Comparison of ENCODE assay signal across 8 cellular contexts in the genomic region with DNA sequence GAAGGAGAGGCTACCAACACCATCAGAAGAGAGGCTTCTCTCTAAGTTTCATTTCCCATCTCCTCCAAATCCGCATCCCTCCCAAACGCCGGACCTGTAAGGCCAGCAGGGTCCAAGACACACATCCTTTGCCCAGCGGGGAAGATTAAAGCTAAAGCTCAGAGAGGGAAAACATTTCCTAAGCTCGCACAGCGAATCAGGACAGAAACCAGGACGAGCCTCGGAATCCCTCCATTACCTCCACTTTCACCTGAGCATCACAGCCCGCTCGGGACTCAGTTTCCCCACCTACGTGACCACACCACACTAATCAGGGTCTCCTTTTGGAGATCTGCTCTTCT. TPM values are rescaled to one million over a fixed set of nuclear protein-coding genes. Genes with fewer than 3 reads are reported as not detected.
DNase-seq lines count a peak whose midpoint lies in the region; ATAC-seq and TF ChIP-seq lines count a peak whose summit lies in the region.

No MANE protein-coding gene starts in this region.

- CTCF ChIA-PET in activated CD8-positive, alpha-beta T cell treated with anti-CD3 and anti-CD28 coated beads, Interleukin-2, amount 10 ng/mL, durations not matched to agents 7 days and 5 days (lab: Charles Lee), result interaction anchor here (0.7 to 6.3 kb wide), 13 partner anchors 10 to 175 kb away, joined by 3 to 108 read pairs (median 6); a partner anchor contains a TSS

- no peaks in the 10 kb centered on the region for H3K9me3 ChIP-seq in iPS-18c (ENCODE audit: control insufficient read depth, insufficient read depth, low read length)
- H3K9me3 ChIP-seq in suprapubic skin, result no peaks in the 10 kb centered on the region

- no peak for TF ChIP-seq CTCF in suprapubic skin (IDR thresholded peaks at IDR 0.05)

- peak overlapping the region; percentile 82 for H3K4me3 ChIP-seq in iPS-18c (ENCODE audit: insufficient read depth, low read depth, low read length)
- H3K4me3 ChIP-seq in suprapubic skin, result peak overlapping the region; percentile 89

- peak overlapping the region; percentile 96 for H3K27ac ChIP-seq in suprapubic skin

- H3K4me1 Mint-ChIP-seq in T-helper 2 cell treated with Interferon-gamma antibody and Interleukin-4, amounts not matched to agents 5 μg/mL and 100 μg/mL, for 36 hours (ENCODE audit: low read depth), result peaks cover 13% of the 10 kb centered on the region
- peaks cover 33% of the 10 kb centered on the region for H3K4me1 Mint-ChIP-seq in activated CD8-positive, alpha-beta T cell treated with anti-CD3 and anti-CD28 coated beads, Interleukin-2, amount 10 ng/mL, durations not matched to agents 7 days and 5 days (ENCODE audit: low read depth)

- peaks cover 29% of the 10 kb centered on the region for H3K27me3 Mint-ChIP-seq in T-helper 2 cell treated with Interferon-gamma antibody and Interleukin-4, amounts not matched to agents 5 μg/mL and 100 μg/mL, for 36 hours (ENCODE audit: low read depth)
- H3K27me3 Mint-ChIP-seq in activated CD8-positive, alpha-beta T cell treated with anti-CD3 and anti-CD28 coated beads, Interleukin-2, amount 10 ng/mL, durations not matched to agents 7 days and 5 days (ENCODE audit: low read depth), result peaks cover 19% of the 10 kb centered on the region

- POLR2A ChIA-PET in activated CD8-positive, alpha-beta T cell treated with anti-CD3 and anti-CD28 coated beads, Interleukin-2, amount 10 ng/mL, durations not matched to agents 7 days and 5 days (lab: Charles Lee), result interaction anchor here (0.8 to 1.9 kb wide), 7 partner anchors 10 to 209 kb away, joined by 3 to 14 read pairs (median 5); no protein-coding TSS in a partner anchor

- TF ChIP-seq EP300 in suprapubic skin (IDR thresholded peaks at IDR 0.05), result no peak

- no peak for DNase-seq in T-helper 2 cell treated with Interferon-gamma antibody and Interleukin-4, amounts not matched to agents 5 μg/mL and 100 μg/mL, for 36 hours (ENCODE audit: low spot score)
- no peak for DNase-seq in T-helper 2 cell
- no peak for DNase-seq in activated CD8-positive, alpha-beta T cell treated with anti-CD3 and anti-CD28 coated beads, Interleukin-2, amount 10 ng/mL, durations not matched to agents 7 days and 5 days
- no peak for DNase-seq in suprapubic skin (ENCODE audit: low spot score in 2 of 2)
- DNase-seq in islet precursor cell, result no peak
- DNase-seq in putamen (ENCODE audit: low spot score), result no peak

- no peak for ATAC-seq in activated CD8-positive, alpha-beta T cell treated with anti-CD3 and anti-CD28 coated beads, Interleukin-2, amount 10 ng/mL, durations not matched to agents 7 days and 5 days
- no peak for ATAC-seq in GM18498 (IDR thresholded peaks at IDR 0.05; ENCODE audit: unreplicated experiment)

- H3K4me3 Mint-ChIP-seq in T-helper 2 cell treated with Interferon-gamma antibody and Interleukin-4, amounts not matched to agents 5 μg/mL and 100 μg/mL, for 36 hours, result peak overlapping the region; percentile 85
- peak overlapping the region; percentile 87 for H3K4me3 Mint-ChIP-seq in activated CD8-positive, alpha-beta T cell treated with anti-CD3 and anti-CD28 coated beads, Interleukin-2, amount 10 ng/mL, durations not matched to agents 7 days and 5 days

- no peaks in the 10 kb centered on the region for H3K36me3 ChIP-seq in suprapubic skin

- H3K9me3 Mint-ChIP-seq in T-helper 2 cell treated with Interferon-gamma antibody and Interleukin-4, amounts not matched to agents 5 μg/mL and 100 μg/mL, for 36 hours, result no peaks in the 10 kb centered on the region
- H3K9me3 Mint-ChIP-seq in activated CD8-positive, alpha-beta T cell treated with anti-CD3 and anti-CD28 coated beads, Interleukin-2, amount 10 ng/mL, durations not matched to agents 7 days and 5 days (ENCODE audit: insufficient read depth), result no peaks in the 10 kb centered on the region

- no peak for TF ChIP-seq POLR2A in suprapubic skin (IDR thresholded peaks at IDR 0.05)

- no peaks in the 10 kb centered on the region for H3K27me3 ChIP-seq in suprapubic skin

- 2% methylated on average over 11 of the region's 11 CpGs for WGBS in suprapubic skin

- peaks cover 32% of the 10 kb centered on the region for H3K4me1 ChIP-seq in suprapubic skin

- peak overlapping the region; percentile 62 for H3K27ac Mint-ChIP-seq in T-helper 2 cell treated with Interferon-gamma antibody and Interleukin-4, amounts not matched to agents 5 μg/mL and 100 μg/mL, for 36 hours
- H3K27ac Mint-ChIP-seq in activated CD8-positive, alpha-beta T cell treated with anti-CD3 and anti-CD28 coated beads, Interleukin-2, amount 10 ng/mL, durations not matched to agents 7 days and 5 days, result peak overlapping the region; percentile 95

- H3K36me3 Mint-ChIP-seq in T-helper 2 cell treated with Interferon-gamma antibody and Interleukin-4, amounts not matched to agents 5 μg/mL and 100 μg/mL, for 36 hours (ENCODE audit: low read depth), result no peaks in the 10 kb centered on the region
- H3K36me3 Mint-ChIP-seq in activated CD8-positive, alpha-beta T cell treated with anti-CD3 and anti-CD28 coated beads, Interleukin-2, amount 10 ng/mL, durations not matched to agents 7 days and 5 days (ENCODE audit: low read depth), result no peaks in the 10 kb centered on the region

RNA-seq across cellular contexts. Expression of a gene that starts 0.7 kb away (rescaled TPM):
- 100 to 1,000 TPM; 154 to 172 TPM for total RNA-seq in activated CD8-positive, alpha-beta T cell treated with anti-CD3 and anti-CD28 coated beads, Interleukin-2, amount 10 ng/mL, durations not matched to agents 7 days and 5 days
- total RNA-seq in suprapubic skin, result 100 to 1,000 TPM; 326 to 676 (median 518) TPM

RNA-seq across cellular contexts. Expression of a gene that starts 29.8 kb away (rescaled TPM):
- 1 to 10 TPM; 2.0 to 3.4 TPM for total RNA-seq in activated CD8-positive, alpha-beta T cell treated with anti-CD3 and anti-CD28 coated beads, Interleukin-2, amount 10 ng/mL, durations not matched to agents 7 days and 5 days
- total RNA-seq in suprapubic skin, result 10 to 100 TPM in 2 of 4 donors, 1 to 10 TPM in 2; 5.4 to 12.2 (median 10.7) TPM

RNA-seq across cellular contexts. Expression of a gene that starts 31.2 kb away (rescaled TPM):
- total RNA-seq in activated CD8-positive, alpha-beta T cell treated with anti-CD3 and anti-CD28 coated beads, Interleukin-2, amount 10 ng/mL, durations not matched to agents 7 days and 5 days, result 1 to 10 TPM; 1.6 to 3.2 TPM
- 1 to 10 TPM; 2.9 to 6.3 (median 5.6) TPM for total RNA-seq in suprapubic skin

RNA-seq across cellular contexts. Expression of a gene that starts 40.2 kb away (rescaled TPM):
- 100 to 1,000 TPM; 215 to 222 TPM for total RNA-seq in activated CD8-positive, alpha-beta T cell treated with anti-CD3 and anti-CD28 coated beads, Interleukin-2, amount 10 ng/mL, durations not matched to agents 7 days and 5 days
- 10 to 100 TPM; 34.8 to 51.3 (median 43.6) TPM for total RNA-seq in suprapubic skin

RNA-seq across cellular contexts. Expression of a gene that starts 43.4 kb away (rescaled TPM):
- total RNA-seq in activated CD8-positive, alpha-beta T cell treated with anti-CD3 and anti-CD28 coated beads, Interleukin-2, amount 10 ng/mL, durations not matched to agents 7 days and 5 days, result 10 to 100 TPM; 57.5 to 64.8 TPM
- 100 to 1,000 TPM; 102 to 120 (median 106) TPM for total RNA-seq in suprapubic skin
